27 cellular contexts compared by ENCODE assay signal in genomic region chr20:2708073-2708415, GRCh38. TPM values are rescaled to one million over a fixed set of nuclear protein-coding genes. Genes with fewer than 3 reads are reported as not detected.
A peak's percentile ranks its signal among the peaks of the same experiment; 100 is the strongest.
DNase-seq lines count a peak whose midpoint lies in the region; ATAC-seq and TF ChIP-seq lines count a peak whose summit lies in the region.
"Had no signal": no experiment of that assay in that cellular context is flagged by ENCODE, and none has a peak within 500 bp of the region (broad histone marks: within the 10 kb centered on the region; RNA-seq: fewer than 3 reads in every experiment).

No MANE protein-coding gene starts in this region.

- no peak for TF ChIP-seq CTCF in right atrium auricular region (IDR thresholded peaks at IDR 0.05)
- TF ChIP-seq CTCF in coronary artery (IDR thresholded peaks at IDR 0.05), result no peak

- no peaks in the 10 kb centered on the region for H3K27me3 ChIP-seq in right atrium auricular region
- H3K27me3 ChIP-seq: ascending aorta, BE2C, MG63, sigmoid colon, upper lobe of right lung had no signal

- H3K4me3 ChIP-seq in right atrium auricular region, result no peak overlapping the region
- no peak overlapping the region for H3K4me3 ChIP-seq in coronary artery
- H3K4me3 ChIP-seq: ascending aorta, K562, MG63, sigmoid colon, upper lobe of right lung had no signal

- DNase-seq in right atrium auricular region (ENCODE audit: low spot score), result peak; percentile 40
- no peak for DNase-seq in left ventricle myocardium superior
- peak; percentile 21 for DNase-seq in NCI-H2107 (lab: John Stamatoyannopoulos, UW)
- peak; percentile 57 for DNase-seq in coronary artery (ENCODE audit: low spot score)
- peak; percentile 31 for DNase-seq in ureter (ENCODE audit: low spot score)
- DNase-seq in T1000 (lab: John Stamatoyannopoulos, UW), result no peak
- DNase-seq: activated CD4-positive, CD25-positive, alpha-beta regulatory T cell; activated CD8-positive, alpha-beta T cell treated with anti-CD3 and anti-CD28 coated beads for 36 hours; activated T-cell treated with anti-CD3 and anti-CD28 coated beads, Interleukin-2, amount 50 U/mL, for 1 hour; BE2C; caudate nucleus; EL; left cardiac atrium; MG63; natural killer cell; NCI-H1930; NCI-H526 treated with DMSO at 0.1 percent for 48 hours; sigmoid colon; stimulated activated CD8-positive, alpha-beta memory T cell treated with anti-CD3 and anti-CD28 coated beads, Interleukin-4, amount 100 ng/mL, for 48 hours; T-helper 9 cell; upper lobe of right lung had no signal

- no peaks in the 10 kb centered on the region for H3K9me3 ChIP-seq in right atrium auricular region
- H3K9me3 ChIP-seq: ascending aorta, BE2C, MG63, sigmoid colon, upper lobe of right lung had no signal

- H3K4me1 ChIP-seq in right atrium auricular region, result no peaks in the 10 kb centered on the region
- H3K4me1 ChIP-seq: ascending aorta, BE2C, parathyroid adenoma, sigmoid colon, upper lobe of right lung had no signal

- H3K36me3 ChIP-seq in right atrium auricular region, result no peaks in the 10 kb centered on the region
- H3K36me3 ChIP-seq: ascending aorta, BE2C, MG63, sigmoid colon, upper lobe of right lung had no signal

- ATAC-seq in left ventricle myocardium superior, result no peak
- ATAC-seq in GM19397 (IDR thresholded peaks at IDR 0.05; ENCODE audit: unreplicated experiment), result no peak
- no peak for ATAC-seq in HG03571 (IDR thresholded peaks at IDR 0.05; ENCODE audit: unreplicated experiment)
- ATAC-seq: activated CD8-positive, alpha-beta T cell treated with anti-CD3 and anti-CD28 coated beads for 36 hours; activated naive CD4-positive, alpha-beta T cell treated with anti-CD3 and anti-CD28 coated beads, Interleukin-2, amount 50 U/mL, for 72 hours; K562; natural killer cell; upper lobe of right lung had no signal

- intact Hi-C loops in left ventricle myocardium superior (cut with micrococcal nuclease), result no loop called here

- H3K27ac ChIP-seq in right atrium auricular region (no peak overlapping the region), coronary artery (no peak overlapping the region)
- H3K27ac ChIP-seq: ascending aorta, parathyroid adenoma, sigmoid colon, upper lobe of right lung had no signal

RNA-seq across cellular contexts. Expression of gene EBF4, which starts 15.5 kb away (rescaled TPM):
- 1 to 10 TPM; 2.5 to 8.5 TPM for total RNA-seq in right atrium auricular region
- 3.7 TPM for total RNA-seq in left ventricle myocardium superior
- total RNA-seq in ureter, result 30.3 TPM

RNA-seq across cellular contexts. Expression of gene IDH3B, which starts 44.0 kb away (rescaled TPM):
- total RNA-seq in right atrium auricular region, result 100 to 1,000 TPM; 145 to 217 TPM
- 247 TPM for total RNA-seq in left ventricle myocardium superior
- 79.8 TPM for total RNA-seq in ureter

RNA-seq across cellular contexts. Expression of gene NOP56, which starts 55.6 kb away (rescaled TPM):
- total RNA-seq in right atrium auricular region (10 to 100 TPM; 30.9 to 47.1 TPM), left ventricle myocardium superior (54.2 TPM), ureter (179 TPM)

Comparison
In these comparisons a context has a peak if more than half of its experiments do, and no peak if none do; other contexts are left out.
1. DNase-seq: peak in right atrium auricular region (single experiment), NCI-H2107 (single experiment), coronary artery (single experiment) and ureter (single experiment); none in left ventricle myocardium superior (single experiment) and T1000 (single experiment).